12 cellular contexts compared by ENCODE assay signal in the genomic region with DNA sequence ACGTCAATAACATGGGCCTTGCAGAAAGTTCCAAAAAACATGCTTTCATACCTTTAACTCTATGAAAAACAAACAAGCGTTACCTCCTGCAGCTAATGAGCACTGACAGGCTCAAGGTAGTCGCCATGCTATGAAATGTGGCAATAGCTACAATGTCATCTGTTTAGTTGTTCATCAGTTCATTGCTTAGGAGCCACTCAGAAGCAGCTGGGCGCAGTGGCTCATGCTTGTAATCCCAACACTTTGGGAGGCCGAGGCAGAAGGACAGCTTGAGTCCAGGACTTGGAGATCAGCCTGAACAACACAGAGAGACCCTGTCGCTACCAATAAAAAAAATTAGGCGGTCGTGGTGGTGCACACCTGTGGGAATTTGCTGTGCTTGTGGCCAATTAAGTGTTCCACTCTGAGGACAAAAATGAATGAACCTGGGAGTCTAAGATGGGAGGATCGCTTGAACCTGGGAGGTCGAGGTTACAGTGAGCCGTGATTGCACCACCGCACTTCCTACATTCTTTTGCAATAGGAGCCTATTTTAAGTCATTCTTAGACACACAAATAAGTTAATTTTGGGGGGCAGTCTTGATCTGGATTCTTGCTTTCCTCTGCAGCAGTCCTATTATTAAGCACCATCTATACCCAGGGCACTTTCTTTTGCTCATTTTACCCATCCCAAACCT.
DNase-seq lines count a peak whose midpoint lies in the region; ATAC-seq and TF ChIP-seq lines count a peak whose summit lies in the region.
"Had no signal": no experiment of that assay in that cellular context is flagged by ENCODE, and none has a peak within 500 bp of the region (broad histone marks: within the 10 kb centered on the region; RNA-seq: fewer than 3 reads in every experiment).

No MANE protein-coding gene starts in this region.

- in situ Hi-C loops in gastrocnemius medialis (cut with MboI; ENCODE audit: low sequenced_read_pairs in 4 of 4) = no loop called here

- H4K20me1 ChIP-seq in OCI-LY1 (ENCODE audit: insufficient read depth, low read length) = peaks cover 4% of the 10 kb centered on the region

- no peaks in the 10 kb centered on the region for H3K9me3 ChIP-seq in OCI-LY1 (ENCODE audit: low read length)
- no peaks in the 10 kb centered on the region for H3K9me3 ChIP-seq in gastrocnemius medialis
- no peaks in the 10 kb centered on the region for H3K9me3 ChIP-seq in body of pancreas
- H3K9me3 ChIP-seq: HAP-1 had no signal

- peak; percentile 31 for DNase-seq in NOMO-1 treated with DMSO at 0.1 percent for 48 hours (lab: John Stamatoyannopoulos, UW; ENCODE audit: unreplicated experiment)
- DNase-seq in NOMO-1 treated with dmso at 0.1 percent for 144 hours (lab: John Stamatoyannopoulos, UW; ENCODE audit: unreplicated experiment) = no peak
- no peak for DNase-seq in gastrocnemius medialis
- no peak for DNase-seq in NCI-H1105 (lab: John Stamatoyannopoulos, UW)
- DNase-seq in body of pancreas = no peak
- DNase-seq: head of caudate nucleus, NCI-H146 had no signal

- H3K9me2 ChIP-seq in OCI-LY1 (ENCODE audit: low read depth, low read length) = no peaks in the 10 kb centered on the region

- H3K27me3 ChIP-seq in OCI-LY1 (ENCODE audit: insufficient read depth, low read length) = no peaks in the 10 kb centered on the region
- no peaks in the 10 kb centered on the region for H3K27me3 ChIP-seq in gastrocnemius medialis
- no peaks in the 10 kb centered on the region for H3K27me3 ChIP-seq in body of pancreas

- peaks cover 82% of the 10 kb centered on the region for H3K4me1 ChIP-seq in OCI-LY1 (ENCODE audit: insufficient read depth, low read length, severe bottlenecking)
- H3K4me1 ChIP-seq in gastrocnemius medialis = peaks cover 84 to 94% of the 10 kb centered on the region in 2 donors
- peaks cover 46% of the 10 kb centered on the region for H3K4me1 ChIP-seq in body of pancreas

- H3K4me3 ChIP-seq in OCI-LY1 (ENCODE audit: low read depth, low read length, poor library complexity, severe bottlenecking) = no peak overlapping the region
- H3K4me3 ChIP-seq in gastrocnemius medialis = no peak overlapping the region
- no peak overlapping the region for H3K4me3 ChIP-seq in body of pancreas
- H3K4me3 ChIP-seq: HAP-1 had no signal

- ATAC-seq in gastrocnemius medialis (peak in 1 of 2 donors; percentile 19), HG03457 (IDR thresholded peaks at IDR 0.05; ENCODE audit: unreplicated experiment) (no peak), body of pancreas (no peak)

- H2AFZ ChIP-seq in OCI-LY1 (ENCODE audit: low read length) = no peak overlapping the region

- H3K79me2 ChIP-seq in OCI-LY1 (ENCODE audit: insufficient read depth, low read length) = peaks cover 87% of the 10 kb centered on the region

- WGBS in body of pancreas, 2 donors = 84 to 87% methylated on average over 12 of the region's 12 CpGs

- H3F3A ChIP-seq in OCI-LY1 (ENCODE audit: insufficient read depth, low read length) = no peaks in the 10 kb centered on the region; the same call in 1 of the 2 replicates

- no peak overlapping the region for H3K9ac ChIP-seq in OCI-LY1 (ENCODE audit: low read length)

- intact Hi-C loops in gastrocnemius medialis (cut with DNase I; ENCODE audit: low total_unique reads) (loop anchor here (5.0 kb wide), 1 partner anchor 97 kb away; no protein-coding TSS in a partner anchor), body of pancreas (cut with DNase I) (no loop called here)

- TF ChIP-seq POLR2A in gastrocnemius medialis (IDR thresholded peaks at IDR 0.05) (no peak), body of pancreas (IDR thresholded peaks at IDR 0.05) (no peak)

- peak overlapping the region; percentile 23 for H3K27ac ChIP-seq in OCI-LY1 (ENCODE audit: low read depth, low read length, poor library complexity, severe bottlenecking)
- H3K27ac ChIP-seq in cingulate gyrus (ENCODE audit: low read depth, low read length) = peak overlapping the region; percentile 24
- peak overlapping the region; percentile 68 to 78 (median 75) for H3K27ac ChIP-seq in gastrocnemius medialis
- H3K27ac ChIP-seq in body of pancreas = peak overlapping the region in 2 of 4 donors; percentile 31 to 74
- H3K27ac ChIP-seq: 22Rv1 had no signal

- TF ChIP-seq CTCF in OCI-LY1 (IDR thresholded peaks at IDR 0.05; ENCODE audit: low read length) = no peak
- TF ChIP-seq CTCF in gastrocnemius medialis (IDR thresholded peaks at IDR 0.05 in 4 of 5, conservative IDR thresholded peaks at IDR 0.05 in 1 of 5) = no peak
- no peak for TF ChIP-seq CTCF in body of pancreas (IDR thresholded peaks at IDR 0.05)

- H3K4me2 ChIP-seq in OCI-LY1 (ENCODE audit: low read length) = no peak overlapping the region

- H3K36me3 ChIP-seq in OCI-LY1 (ENCODE audit: insufficient read depth, low read length) (peaks cover 10% of the 10 kb centered on the region), gastrocnemius medialis (no peaks in the 10 kb centered on the region), body of pancreas (replicated peaks in 1 of 2; ENCODE audit: insufficient read depth in 1 of 2, low read depth in 2 of 2) (no peaks in the 10 kb centered on the region)
- H3K36me3 ChIP-seq: HAP-1 had no signal
